Comparison of ENCODE assay signal across 9 cellular contexts in the genomic region with DNA sequence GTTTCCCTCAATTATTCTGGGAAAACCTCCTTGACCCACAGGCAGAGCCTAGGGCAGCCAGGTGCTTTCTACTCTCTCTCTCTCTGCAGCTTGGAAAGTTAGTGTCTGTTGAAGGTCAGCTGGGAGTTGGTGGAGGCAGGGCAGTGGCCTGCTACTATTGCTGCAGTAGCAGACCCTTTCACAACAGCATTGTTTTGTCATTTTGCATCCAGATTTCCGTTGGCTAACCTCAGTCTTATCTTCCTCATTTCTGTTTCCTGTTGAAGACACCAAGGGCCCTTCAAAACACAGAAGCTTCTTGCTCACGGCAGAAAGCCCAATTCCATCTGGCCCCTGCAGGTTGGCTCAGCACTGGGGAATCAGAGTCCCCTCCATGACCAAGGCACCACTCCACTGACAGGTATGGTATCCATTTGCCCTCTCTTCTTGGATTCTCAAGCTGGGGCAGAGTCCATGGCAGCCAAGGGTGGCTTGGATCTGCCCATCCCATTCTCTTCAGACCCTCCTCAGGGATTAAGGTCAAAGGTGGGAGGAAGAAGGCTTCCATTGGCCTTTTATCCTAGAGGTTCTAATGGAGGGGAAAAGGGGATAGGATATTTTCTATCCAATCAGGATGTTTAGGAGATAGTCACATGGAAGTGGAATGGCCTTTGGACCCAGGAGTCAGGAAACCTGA. TPM values are rescaled to one million over a fixed set of nuclear protein-coding genes. Genes with fewer than 3 reads are reported as not detected.
A peak's percentile ranks its signal among the peaks of the same experiment; 100 is the strongest.
DNase-seq lines count a peak whose midpoint lies in the region; ATAC-seq and TF ChIP-seq lines count a peak whose summit lies in the region.
"Had no signal": no experiment of that assay in that cellular context is flagged by ENCODE, and none has a peak within 500 bp of the region (broad histone marks: within the 10 kb centered on the region; RNA-seq: fewer than 3 reads in every experiment).

No MANE protein-coding gene starts in this region.

- H3K36me3 Mint-ChIP-seq in Caco-2 (ENCODE audit: insufficient read depth, unreplicated experiment), result no peaks in the 10 kb centered on the region

- H2AFZ ChIP-seq in PC-3 (ENCODE audit: low read length), result no peak overlapping the region

- H3K4me2 ChIP-seq in DOHH2 (ENCODE audit: low read length) (peak overlapping the region; percentile 86), PC-3 (ENCODE audit: low read length) (no peak overlapping the region)

- H3K27me3 Mint-ChIP-seq in Caco-2 (ENCODE audit: insufficient read depth, unreplicated experiment), result no peaks in the 10 kb centered on the region

- H3K79me2 ChIP-seq in DOHH2 (ENCODE audit: control insufficient read depth, low read length), result no peaks in the 10 kb centered on the region
- H3K79me2 ChIP-seq in PC-3 (ENCODE audit: low read length), result no peaks in the 10 kb centered on the region

- H3K4me3 ChIP-seq in DOHH2 (ENCODE audit: low read length) (peak overlapping the region; percentile 67), PC-3 (ENCODE audit: low read length) (no peak overlapping the region), Caco-2 (ENCODE audit: low read depth, low read length) (no peak overlapping the region)

- DNase-seq in NOMO-1 (lab: John Stamatoyannopoulos, UW; ENCODE audit: unreplicated experiment in 2 of 2) (peak; percentile 88 to 99), left ventricle myocardium superior (no peak), PC-3 (no peak), Caco-2 (no peak), AG20443 (ENCODE audit: low spot score) (no peak)
- no peak for DNase-seq in activated CD4-positive, alpha-beta T cell treated with anti-CD3 and anti-CD28 coated beads for 48 hours

- TF ChIP-seq CTCF in DOHH2 (IDR thresholded peaks at IDR 0.05; ENCODE audit: low read depth, low read length, poor library complexity, severe bottlenecking) (no peak), PC-3 (conservative IDR thresholded peaks at IDR 0.05; ENCODE audit: low read depth, low read length) (no peak), Caco-2 (IDR thresholded peaks at IDR 0.05; ENCODE audit: insufficient read depth in 1 of 2, low read depth in 1 of 2, low read length in 1 of 2, severe bottlenecking in 1 of 2, unreplicated experiment in 1 of 2) (no peak)

- H3K27me3 ChIP-seq in DOHH2 (ENCODE audit: control insufficient read depth, low read length) (no peaks in the 10 kb centered on the region), PC-3 (ENCODE audit: low read length) (no peaks in the 10 kb centered on the region), Caco-2 (replicated peaks; ENCODE audit: control insufficient read depth, insufficient read depth, low read length) (no peaks in the 10 kb centered on the region)
- H3K27me3 ChIP-seq: tibial artery had no signal

- no peaks in the 10 kb centered on the region for H3K4me1 Mint-ChIP-seq in Caco-2 (ENCODE audit: low read depth, unreplicated experiment)

- H3K9ac ChIP-seq in PC-3 (ENCODE audit: low read length), result no peak overlapping the region

- no peaks in the 10 kb centered on the region for H3K9me2 ChIP-seq in DOHH2 (replicated peaks; ENCODE audit: control insufficient read depth, low read length)
- H3K9me2 ChIP-seq in PC-3 (replicated peaks; ENCODE audit: low read length), result no peaks in the 10 kb centered on the region

- H3K9me3 ChIP-seq in DOHH2 (ENCODE audit: control insufficient read depth, insufficient read depth, low read length) (no peaks in the 10 kb centered on the region), PC-3 (ENCODE audit: low read length) (no peaks in the 10 kb centered on the region), Caco-2 (no peaks in the 10 kb centered on the region)
- H3K9me3 ChIP-seq: tibial artery had no signal

- no peak overlapping the region for H3K27ac Mint-ChIP-seq in Caco-2 (ENCODE audit: unreplicated experiment)

- peaks cover 18% of the 10 kb centered on the region for H3F3A ChIP-seq in DOHH2 (ENCODE audit: control insufficient read depth, insufficient read depth)
- H3F3A ChIP-seq in PC-3 (ENCODE audit: low read length, unreplicated experiment), result no peaks in the 10 kb centered on the region

- H3K36me3 ChIP-seq in DOHH2 (ENCODE audit: control insufficient read depth, low read length), result no peaks in the 10 kb centered on the region; the same call in 1 of the 2 replicates
- no peaks in the 10 kb centered on the region for H3K36me3 ChIP-seq in PC-3 (ENCODE audit: low read depth, low read length)
- no peaks in the 10 kb centered on the region for H3K36me3 ChIP-seq in Caco-2 (ENCODE audit: control insufficient read depth, insufficient read depth, low read length)
- H3K36me3 ChIP-seq: tibial artery had no signal

- H3K4me3 Mint-ChIP-seq in Caco-2 (ENCODE audit: unreplicated experiment), result no peak overlapping the region

- POLR2A ChIA-PET in PC-3 (lab: Charles Lee; ENCODE audit: unreplicated experiment), result no interaction called here
- POLR2A ChIA-PET in Caco-2 (lab: Charles Lee), result no interaction called here

- H3K9me3 Mint-ChIP-seq in Caco-2 (ENCODE audit: unreplicated experiment), result no peaks in the 10 kb centered on the region

- CTCF ChIA-PET in PC-3 (lab: Charles Lee) (no interaction called here), Caco-2 (lab: Charles Lee) (no interaction called here)

- ATAC-seq in GM21390 (IDR thresholded peaks at IDR 0.05; ENCODE audit: unreplicated experiment), result peak; percentile 35
- ATAC-seq in left ventricle myocardium superior, result peak; percentile 67
- no peak for ATAC-seq in PC-3

- BruUV-seq in PC-3 (replicated peaks; lab: Mats Ljungman, UMichigan) (no TSS peak), Caco-2 (replicated peaks; lab: Mats Ljungman, UMichigan) (no TSS peak)

- peaks cover 80% of the 10 kb centered on the region for H3K4me1 ChIP-seq in DOHH2 (ENCODE audit: control insufficient read depth, low read length)
- no peaks in the 10 kb centered on the region for H3K4me1 ChIP-seq in PC-3 (ENCODE audit: insufficient read depth, low read length)
- no peaks in the 10 kb centered on the region for H3K4me1 ChIP-seq in Caco-2
- H3K4me1 ChIP-seq: tibial artery had no signal

- H4K20me1 ChIP-seq in DOHH2 (ENCODE audit: control insufficient read depth, insufficient read depth, low read depth, low read length) (no peaks in the 10 kb centered on the region), PC-3 (ENCODE audit: low read length) (no peaks in the 10 kb centered on the region)

- intact Hi-C loops in left ventricle myocardium superior (cut with micrococcal nuclease), result no loop called here
- intact Hi-C loops in PC-3 (cut with micrococcal nuclease), result no loop called here
- intact Hi-C loops in Caco-2 (cut with micrococcal nuclease; ENCODE audit: unreplicated experiment), result no loop called here

- H3K27ac ChIP-seq in DOHH2 (ENCODE audit: low read depth, low read length) (peak overlapping the region; percentile 88), PC-3 (ENCODE audit: low read length) (no peak overlapping the region)
- H3K27ac ChIP-seq: tibial artery had no signal

RNA-seq across cellular contexts. Expression of a gene that starts 24.6 kb away (rescaled TPM):
- total RNA-seq in left ventricle myocardium superior (42.1 TPM), PC-3 (2014; rRNA removed) (not detected in 2 replicates), Caco-2 (2022) (not detected in 2 replicates)

Comparison
In these comparisons a context has a peak if more than half of its experiments do, and no peak if none do; other contexts are left out.
1. DNase-seq: peak in NOMO-1 (2 of 2); none in left ventricle myocardium superior (single experiment), PC-3 (single experiment), Caco-2 (0 of 2), activated CD4-positive, alpha-beta T cell treated with anti-CD3 and anti-CD28 coated beads for 48 hours (single experiment) and AG20443 (single experiment).
2. RNA of a gene that starts 24.6 kb away (total RNA-seq): 42.1 TPM in left ventricle myocardium superior (single experiment); not detected in PC-3 and not detected in Caco-2; every median in the first group is over 10 times any median in the second.